Comparison of ENCODE assay signal across 13 cellular contexts in the genomic region with DNA sequence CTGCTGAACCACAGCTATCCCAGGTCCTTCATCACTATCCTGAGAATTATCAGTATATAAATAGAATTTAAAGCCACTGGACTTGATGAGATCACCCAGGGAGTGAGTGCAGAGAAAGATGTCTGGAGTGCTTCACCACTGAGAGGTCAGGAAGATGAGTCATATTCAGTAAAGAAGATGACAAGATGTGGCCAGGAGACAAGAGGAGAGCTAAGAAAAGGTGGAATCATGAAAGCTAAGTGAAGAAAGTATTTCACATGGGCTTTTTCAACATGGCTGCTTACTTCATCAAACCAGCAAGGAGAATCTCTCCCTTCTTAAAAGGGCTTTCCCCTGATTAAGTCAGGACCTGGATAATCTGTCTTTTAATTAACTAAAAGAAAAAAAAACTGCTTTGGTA. TPM values are rescaled to one million over a fixed set of nuclear protein-coding genes. Genes with fewer than 3 reads are reported as not detected.
A peak's percentile ranks its signal among the peaks of the same experiment; 100 is the strongest.
DNase-seq lines count a peak whose midpoint lies in the region; ATAC-seq and TF ChIP-seq lines count a peak whose summit lies in the region.
"Had no signal": no experiment of that assay in that cellular context is flagged by ENCODE, and none has a peak within 500 bp of the region (broad histone marks: within the 10 kb centered on the region; RNA-seq: fewer than 3 reads in every experiment).

No MANE protein-coding gene starts in this region.

- H3K4me3 ChIP-seq in Panc1 (ENCODE audit: low read depth in 2 of 2, low read length in 2 of 2): no peak overlapping the region
- no peak overlapping the region for H3K4me3 ChIP-seq in H7 (ENCODE audit: insufficient read depth, low read depth, low read length)

- H3K27me3 ChIP-seq in Panc1 (ENCODE audit: control insufficient read depth, insufficient read depth, low read length): no peaks in the 10 kb centered on the region
- H3K27me3 ChIP-seq in H7 (ENCODE audit: control insufficient read depth, insufficient read depth, low read length): no peaks in the 10 kb centered on the region

- no peak for ATAC-seq in Panc1
- no peak for ATAC-seq in HG02885 (IDR thresholded peaks at IDR 0.05; ENCODE audit: poor library complexity, unreplicated experiment)
- ATAC-seq: effector memory CD8-positive, alpha-beta T cell; stimulated activated naive CD8-positive, alpha-beta T cell treated with anti-CD3 and anti-CD28 coated beads, Interleukin-15, Interleukin-2, amounts not matched to agents 100 U/mL and 50 U/mL, for 24 hours had no signal

- peaks cover 5% of the 10 kb centered on the region for H3K4me1 Mint-ChIP-seq in chondrocyte (ENCODE audit: low read depth)
- H3K4me1 Mint-ChIP-seq: nephron progenitor cell had no signal

- no peak overlapping the region for H3K27ac ChIP-seq in Panc1 (ENCODE audit: low read length)

- peak; percentile 46 for DNase-seq in H4 (ENCODE audit: low spot score)
- peak; percentile 17 for DNase-seq in Panc1 (ENCODE audit: low read depth, low spot score)
- no peak for DNase-seq in chondrocyte (ENCODE audit: low spot score)
- peak; percentile 73 for DNase-seq in renal cortical epithelial cell (ENCODE audit: low read depth)
- no peak for DNase-seq in NCI-H524 (lab: John Stamatoyannopoulos, UW)
- no peak for DNase-seq in H7
- DNase-seq: activated CD4-positive, alpha-beta memory T cell treated with anti-CD3 and anti-CD28 coated beads for 36 hours; effector memory CD8-positive, alpha-beta T cell; NCI-H2081; nephron progenitor cell; stimulated activated naive CD8-positive, alpha-beta T cell treated with anti-CD3 and anti-CD28 coated beads, Interleukin-15, Interleukin-2, amounts not matched to agents 100 U/mL and 50 U/mL, for 24 hours had no signal

- peaks cover 7% of the 10 kb centered on the region for H3K9me3 Mint-ChIP-seq in chondrocyte (ENCODE audit: low read depth)

- no TSS peak for BruUV-seq in Panc1 (replicated peaks; lab: Mats Ljungman, UMichigan)

- no peaks in the 10 kb centered on the region for H3K27me3 Mint-ChIP-seq in chondrocyte (ENCODE audit: low read depth)
- H3K27me3 Mint-ChIP-seq: activated CD4-positive, alpha-beta memory T cell treated with anti-CD3 and anti-CD28 coated beads for 36 hours had no signal

- H3K9me3 ChIP-seq in Panc1 (ENCODE audit: control insufficient read depth, insufficient read depth, low read depth, low read length): no peaks in the 10 kb centered on the region

- H3K4me3 Mint-ChIP-seq in chondrocyte (ENCODE audit: unreplicated experiment): no peak overlapping the region
- H3K4me3 Mint-ChIP-seq: activated CD4-positive, alpha-beta memory T cell treated with anti-CD3 and anti-CD28 coated beads for 36 hours; effector memory CD8-positive, alpha-beta T cell; nephron progenitor cell had no signal

- intact Hi-C loops in Panc1 (cut with micrococcal nuclease; ENCODE audit: unreplicated experiment): no loop called here

- H3K4me1 ChIP-seq in Panc1 (ENCODE audit: control insufficient read depth, insufficient read depth, low read length): no peaks in the 10 kb centered on the region

- POLR2A ChIA-PET in Panc1 (lab: Charles Lee): no interaction called here

- CTCF ChIA-PET in Panc1 (lab: Charles Lee): no interaction called here

- TF ChIP-seq CTCF in Panc1 (IDR thresholded peaks at IDR 0.05) (no peak), chondrocyte (IDR thresholded peaks at IDR 0.05) (no peak)

- H3K36me3 Mint-ChIP-seq in chondrocyte (ENCODE audit: low read depth): no peaks in the 10 kb centered on the region
- H3K36me3 Mint-ChIP-seq: activated CD4-positive, alpha-beta memory T cell treated with anti-CD3 and anti-CD28 coated beads for 36 hours; activated naive CD4-positive, alpha-beta T cell treated with anti-CD3 and anti-CD28 coated beads, Interleukin-2, amount 50 U/mL, for 72 hours had no signal

- H3K36me3 ChIP-seq in Panc1 (ENCODE audit: control insufficient read depth, insufficient read depth, low read length) (no peaks in the 10 kb centered on the region), H7 (replicated peaks; ENCODE audit: control insufficient read depth, insufficient read depth, low read length) (no peaks in the 10 kb centered on the region)

- H3K27ac Mint-ChIP-seq in chondrocyte (ENCODE audit: unreplicated experiment): peak overlapping the region; percentile 11
- H3K27ac Mint-ChIP-seq: activated CD4-positive, alpha-beta memory T cell treated with anti-CD3 and anti-CD28 coated beads for 36 hours; effector memory CD8-positive, alpha-beta T cell; nephron progenitor cell had no signal

- in situ Hi-C loops in Panc1 (cut with HindIII; ENCODE audit: low pct_unique_long_range_greater_than_20kb, low sequenced_read_pairs): no loop called here

RNA-seq across cellular contexts. Expression of a gene that starts 9.1 kb away (rescaled TPM):
- total RNA-seq in H4 (2014; rRNA removed; shearing (Covaris generic)): 9.5 and 13.1 TPM in 2 replicates
- 0.51 TPM for total RNA-seq in Panc1 (2021; ENCODE audit: unreplicated experiment)
- polyA plus RNA-seq in Panc1 (2012; ENCODE audit: insufficient read length): not detected
- 0.69 to 2.0 TPM (median 0.87 TPM) in 3 replicates for total RNA-seq in chondrocyte
- total RNA-seq in renal cortical epithelial cell: 0.80 and 0.87 TPM in 2 replicates
- 22.9 and 29.9 TPM in 2 replicates for total RNA-seq in H7 (2014; rRNA removed; shearing (Covaris generic))

Comparison
In these comparisons a context has a peak if more than half of its experiments do, and no peak if none do; other contexts are left out.
1. DNase-seq: peak in H4 (single experiment), Panc1 (single experiment) and renal cortical epithelial cell (single experiment); none in chondrocyte (single experiment), NCI-H524 (0 of 2) and H7 (single experiment).